In the genomic region with DNA sequence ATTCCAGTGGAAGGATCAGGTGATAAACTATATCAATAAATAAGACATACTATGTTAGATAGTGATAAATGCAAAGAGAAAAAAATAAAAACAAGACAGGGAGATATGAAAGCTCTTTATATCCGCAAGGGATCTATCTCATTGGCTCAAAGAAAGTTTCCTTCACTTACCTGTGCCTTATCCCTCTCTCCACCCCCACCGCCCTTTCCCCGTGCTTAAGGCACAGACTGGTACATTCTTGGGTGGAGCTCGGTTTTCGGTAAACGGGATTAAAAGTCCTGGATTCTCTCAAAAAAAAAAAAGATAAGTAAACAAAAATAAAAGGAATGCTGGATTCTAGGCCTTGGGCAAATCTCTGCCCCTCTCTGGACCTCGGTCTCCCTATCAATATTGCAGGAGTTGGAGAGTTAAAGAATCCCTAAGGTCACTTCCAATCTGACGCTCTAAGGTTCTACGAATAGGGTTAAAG, we compare ENCODE assay signal across 8 cellular contexts. TPM values are rescaled to one million over a fixed set of nuclear protein-coding genes. Genes with fewer than 3 reads are reported as not detected.
A peak's percentile ranks its signal among the peaks of the same experiment; 100 is the strongest.
DNase-seq lines count a peak whose midpoint lies in the region; ATAC-seq and TF ChIP-seq lines count a peak whose summit lies in the region.

No MANE protein-coding gene starts in this region.

- DNase-seq in CD8-positive, alpha-beta memory T cell: no peak
- DNase-seq in ovary (peak; percentile 45 to 63 (median 58)), DMS153 (lab: John Stamatoyannopoulos, UW) (no peak), NCI-H2227 (lab: John Stamatoyannopoulos, UW; ENCODE audit: unreplicated experiment) (no peak), NAMALWA (ENCODE audit: low spot score) (no peak)

- peak overlapping the region; percentile 62 for H3K9ac ChIP-seq in OCI-LY3 (ENCODE audit: low read length)
- peak overlapping the region; percentile 73 for H3K9ac ChIP-seq in endocrine pancreas (ENCODE audit: control insufficient read depth, insufficient read depth, low read length)

- H3K4me1 ChIP-seq in CD8-positive, alpha-beta memory T cell (ENCODE audit: insufficient read depth, low read length): peaks cover 21% of the 10 kb centered on the region
- H3K4me1 ChIP-seq in OCI-LY3 (ENCODE audit: low read length): peaks cover 26% of the 10 kb centered on the region
- peaks cover 14% of the 10 kb centered on the region for H3K4me1 ChIP-seq in endocrine pancreas (ENCODE audit: control insufficient read depth, insufficient read depth, low read length)
- H3K4me1 ChIP-seq in ovary (ENCODE audit: insufficient read depth): peaks cover 4% of the 10 kb centered on the region

- H2AFZ ChIP-seq in OCI-LY3 (ENCODE audit: low read depth, low read length): peak overlapping the region; percentile 18

- H3K4me2 ChIP-seq in OCI-LY3 (ENCODE audit: low read length): peak overlapping the region; percentile 100

- no peak for TF ChIP-seq POLR2A in ovary (IDR thresholded peaks at IDR 0.05)

- peak overlapping the region; percentile 92 to 100 (median 100) for H3K27ac Mint-ChIP-seq in CD8-positive, alpha-beta memory T cell

- peak overlapping the region; percentile 90 for H3K27ac ChIP-seq in CD8-positive, alpha-beta memory T cell (ENCODE audit: low read depth, low read length)
- H3K27ac ChIP-seq in OCI-LY3 (ENCODE audit: low read length) (peak overlapping the region; percentile 54), ovary (peak overlapping the region; percentile 85 to 97)

- TF ChIP-seq CTCF in OCI-LY3 (IDR thresholded peaks at IDR 0.05; ENCODE audit: low read depth, low read length): no peak
- no peak for TF ChIP-seq CTCF in ovary (IDR thresholded peaks at IDR 0.05)

- H3K4me1 Mint-ChIP-seq in CD8-positive, alpha-beta memory T cell: peaks cover 50 to 63% (median 61%) of the 10 kb centered on the region in 3 donors

- no peaks in the 10 kb centered on the region for H4K20me1 ChIP-seq in OCI-LY3 (ENCODE audit: insufficient read depth, low read length)

- H3K9me3 Mint-ChIP-seq in CD8-positive, alpha-beta memory T cell: no peaks in the 10 kb centered on the region

- no peaks in the 10 kb centered on the region for H3K27me3 ChIP-seq in CD8-positive, alpha-beta memory T cell (ENCODE audit: insufficient read depth, low read length, poor library complexity, severe bottlenecking)
- H3K27me3 ChIP-seq in OCI-LY3 (ENCODE audit: low read depth, low read length): no peaks in the 10 kb centered on the region
- H3K27me3 ChIP-seq in endocrine pancreas (ENCODE audit: control insufficient read depth, insufficient read depth, low read length): no peaks in the 10 kb centered on the region
- no peaks in the 10 kb centered on the region for H3K27me3 ChIP-seq in ovary

- no peaks in the 10 kb centered on the region for H3K36me3 ChIP-seq in CD8-positive, alpha-beta memory T cell (ENCODE audit: insufficient read depth, low read length)
- H3K36me3 ChIP-seq in OCI-LY3 (replicated peaks; ENCODE audit: low read depth, low read length) (no peaks in the 10 kb centered on the region), endocrine pancreas (ENCODE audit: control insufficient read depth, insufficient read depth, low read length) (no peaks in the 10 kb centered on the region), ovary (no peaks in the 10 kb centered on the region)

- whole genome bisulfite sequencing in ovary, 3 donors: 7 to 9% (median 8%) methylated on average over 9 of the region's 9 CpGs

- POLR2A ChIA-PET in CD8-positive, alpha-beta memory T cell (lab: Charles Lee): interaction anchor here (1.4 kb wide), 1 partner anchor 92 kb away, joined by 5 read pairs; a partner anchor contains a TSS

- H3K9me3 ChIP-seq in CD8-positive, alpha-beta memory T cell (ENCODE audit: low read length): no peaks in the 10 kb centered on the region
- H3K9me3 ChIP-seq in OCI-LY3 (ENCODE audit: insufficient read depth, low read length) (no peaks in the 10 kb centered on the region), endocrine pancreas (ENCODE audit: control insufficient read depth, low read length) (no peaks in the 10 kb centered on the region), ovary (no peaks in the 10 kb centered on the region)

- no peak for TF ChIP-seq EP300 in ovary (IDR thresholded peaks at IDR 0.05)

- no peaks in the 10 kb centered on the region for H3K27me3 Mint-ChIP-seq in CD8-positive, alpha-beta memory T cell

- no peak for ATAC-seq in HG02610 (IDR thresholded peaks at IDR 0.05; ENCODE audit: unreplicated experiment)

- CTCF ChIA-PET in CD8-positive, alpha-beta memory T cell (lab: Charles Lee): no interaction called here

- H3K36me3 Mint-ChIP-seq in CD8-positive, alpha-beta memory T cell: peaks cover 0 to 14% (median 4%) of the 10 kb centered on the region in 3 donors

- peak overlapping the region; percentile 71 for H3K4me3 ChIP-seq in CD8-positive, alpha-beta memory T cell (ENCODE audit: low read length)
- H3K4me3 ChIP-seq in OCI-LY3 (ENCODE audit: low read length): peak overlapping the region; percentile 96
- H3K4me3 ChIP-seq in endocrine pancreas (ENCODE audit: control insufficient read depth, insufficient read depth, low read length): peak overlapping the region; percentile 54
- peak overlapping the region; percentile 51 for H3K4me3 ChIP-seq in ovary

- peaks cover 14% of the 10 kb centered on the region for H3K79me2 ChIP-seq in OCI-LY3 (ENCODE audit: low read length)

- H3K4me3 Mint-ChIP-seq in CD8-positive, alpha-beta memory T cell: peak overlapping the region; percentile 79 to 98 (median 88)

- intact Hi-C loops in ovary (cut with DNase I): loop anchor here in 1 of 4 donors (5.0 kb wide), 1 partner anchor 156 kb away; a partner anchor contains a TSS

RNA-seq across cellular contexts. Expression of a gene that starts 0.6 kb away (rescaled TPM):
- 10 to 100 TPM; 19.4 to 22.0 TPM for total RNA-seq in CD8-positive, alpha-beta memory T cell
- polyA plus RNA-seq in CD8-positive, alpha-beta memory T cell: 9.1 TPM
- total RNA-seq in ovary: 10 to 100 TPM; 12.3 to 33.3 (median 17.9) TPM
- polyA plus RNA-seq in ovary: 1 to 10 TPM; 4.7 to 10.0 TPM

RNA-seq across cellular contexts. Expression of a gene that starts 2.0 kb away (rescaled TPM):
- total RNA-seq in CD8-positive, alpha-beta memory T cell: 1 to 10 TPM; 9.2 to 9.6 TPM
- polyA plus RNA-seq in CD8-positive, alpha-beta memory T cell: 9.8 TPM
- total RNA-seq in ovary: 10 to 100 TPM; 13.4 to 62.0 (median 44.4) TPM
- polyA plus RNA-seq in ovary: 10 to 100 TPM; 21.1 to 33.5 TPM

RNA-seq across cellular contexts. Expression of a gene that starts 50.2 kb away (rescaled TPM):
- total RNA-seq in CD8-positive, alpha-beta memory T cell: not detected
- not detected for polyA plus RNA-seq in CD8-positive, alpha-beta memory T cell
- total RNA-seq in ovary: under 1 TPM in 3 of 7 donors, not detected in 4; 0.33 to 0.46 (median 0.36) TPM
- polyA plus RNA-seq in ovary: not detected

RNA-seq across cellular contexts. Expression of a gene that starts 58.8 kb away (rescaled TPM):
- 10 to 100 TPM; 18.5 to 19.7 TPM for total RNA-seq in CD8-positive, alpha-beta memory T cell
- 6.2 TPM for polyA plus RNA-seq in CD8-positive, alpha-beta memory T cell
- under 1 TPM in 3 of 7 donors, not detected in 4; 0.30 to 0.31 (median 0.30) TPM for total RNA-seq in ovary
- polyA plus RNA-seq in ovary: 1 to 10 TPM in 1 of 2 donors, under 1 TPM in 1; 0.08 to 1.5 TPM

Comparison
In these comparisons a context has a peak if more than half of its experiments do, and no peak if none do; other contexts are left out.
1. DNase-seq: peak in ovary (5 of 5); none in CD8-positive, alpha-beta memory T cell (0 of 5), DMS153 (single experiment), NCI-H2227 (single experiment) and NAMALWA (single experiment).
2. Peak in every context shown above with its lines, with median percentiles within 50 percentile points of each other: H3K27ac ChIP-seq and H3K4me3 ChIP-seq.